In the genomic region with DNA sequence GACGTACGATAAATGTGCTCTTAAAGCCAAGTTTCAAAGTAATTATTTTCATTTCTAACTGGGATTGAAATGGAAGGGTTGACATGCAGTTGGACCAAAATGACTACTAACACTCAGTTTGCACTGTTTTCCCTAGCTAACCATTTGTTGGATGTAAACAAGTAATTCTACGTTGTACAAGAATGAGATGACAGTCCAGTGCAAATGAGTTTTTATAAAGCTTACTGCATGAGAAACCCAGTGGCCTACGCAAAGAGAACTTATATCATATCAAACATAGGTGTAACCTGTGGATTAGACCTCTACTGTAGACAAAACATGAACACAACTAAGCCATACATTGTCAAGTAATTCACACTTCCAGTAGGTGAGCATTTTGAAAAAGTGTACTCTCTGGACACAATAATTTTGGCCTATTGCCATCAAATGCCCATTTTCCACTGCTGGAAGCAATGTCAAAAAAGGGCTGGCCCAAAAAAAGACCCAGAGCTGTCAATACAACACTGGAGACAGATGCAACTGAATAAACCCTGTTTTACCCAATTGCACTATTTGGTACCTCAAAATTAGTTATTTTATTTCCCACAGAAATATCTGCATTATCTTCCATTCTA, we compare ENCODE assay signal across 1 cellular context.
TF ChIP-seq lines count a peak whose summit lies in the region.

No MANE protein-coding gene starts in this region.

TF ChIP-seq in HepG2, 621 proteins besides CTCF, POLR2A, EP300 and RAD21 (continued from another document):
- TF ChIP-seq ZNF18 (CRISPR knock-in tag; IDR thresholded peaks at IDR 0.05; ENCODE audit: insufficient replicate concordance), result no peak
- no peak for TF ChIP-seq SP2 (CRISPR knock-in tag; IDR thresholded peaks at IDR 0.05)
- TF ChIP-seq ZKSCAN5 (CRISPR knock-in tag; IDR thresholded peaks at IDR 0.05), result no peak
- no peak for TF ChIP-seq ZNF17 (CRISPR knock-in tag; IDR thresholded peaks at IDR 0.05)
- TF ChIP-seq, protein P1, sequence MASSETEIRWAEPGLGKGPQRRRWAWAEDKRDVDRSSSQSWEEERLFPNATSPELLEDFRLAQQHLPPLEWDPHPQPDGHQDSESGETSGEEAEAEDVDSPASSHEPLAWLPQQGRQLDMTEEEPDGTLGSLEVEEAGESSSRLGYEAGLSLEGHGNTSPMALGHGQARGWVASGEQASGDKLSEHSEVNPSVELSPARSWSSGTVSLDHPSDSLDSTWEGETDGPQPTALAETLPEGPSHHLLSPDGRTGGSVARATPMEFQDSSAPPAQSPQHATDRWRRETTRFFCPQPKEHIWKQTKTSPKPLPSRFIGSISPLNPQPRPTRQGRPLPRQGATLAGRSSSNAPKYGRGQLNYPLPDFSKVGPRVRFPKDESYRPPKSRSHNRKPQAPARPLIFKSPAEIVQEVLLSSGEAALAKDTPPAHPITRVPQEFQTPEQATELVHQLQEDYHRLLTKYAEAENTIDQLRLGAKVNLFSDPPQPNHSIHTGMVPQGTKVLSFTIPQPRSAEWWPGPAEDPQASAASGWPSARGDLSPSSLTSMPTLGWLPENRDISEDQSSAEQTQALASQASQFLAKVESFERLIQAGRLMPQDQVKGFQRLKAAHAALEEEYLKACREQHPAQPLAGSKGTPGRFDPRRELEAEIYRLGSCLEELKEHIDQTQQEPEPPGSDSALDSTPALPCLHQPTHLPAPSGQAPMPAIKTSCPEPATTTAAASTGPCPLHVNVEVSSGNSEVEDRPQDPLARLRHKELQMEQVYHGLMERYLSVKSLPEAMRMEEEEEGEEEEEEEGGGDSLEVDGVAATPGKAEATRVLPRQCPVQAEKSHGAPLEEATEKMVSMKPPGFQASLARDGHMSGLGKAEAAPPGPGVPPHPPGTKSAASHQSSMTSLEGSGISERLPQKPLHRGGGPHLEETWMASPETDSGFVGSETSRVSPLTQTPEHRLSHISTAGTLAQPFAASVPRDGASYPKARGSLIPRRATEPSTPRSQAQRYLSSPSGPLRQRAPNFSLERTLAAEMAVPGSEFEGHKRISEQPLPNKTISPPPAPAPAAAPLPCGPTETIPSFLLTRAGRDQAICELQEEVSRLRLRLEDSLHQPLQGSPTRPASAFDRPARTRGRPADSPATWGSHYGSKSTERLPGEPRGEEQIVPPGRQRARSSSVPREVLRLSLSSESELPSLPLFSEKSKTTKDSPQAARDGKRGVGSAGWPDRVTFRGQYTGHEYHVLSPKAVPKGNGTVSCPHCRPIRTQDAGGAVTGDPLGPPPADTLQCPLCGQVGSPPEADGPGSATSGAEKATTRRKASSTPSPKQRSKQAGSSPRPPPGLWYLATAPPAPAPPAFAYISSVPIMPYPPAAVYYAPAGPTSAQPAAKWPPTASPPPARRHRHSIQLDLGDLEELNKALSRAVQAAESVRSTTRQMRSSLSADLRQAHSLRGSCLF (CRISPR knock-in tag; IDR thresholded peaks at IDR 0.05; ENCODE audit: borderline replicate concordance), result peak; percentile 74; the same call in 1 of the 2 replicates
- TF ChIP-seq FOXP4 (CRISPR knock-in tag; IDR thresholded peaks at IDR 0.05), result no peak
- TF ChIP-seq ATF7 (IDR thresholded peaks at IDR 0.05), result no peak
- no peak for TF ChIP-seq ATF7 (CRISPR knock-in tag; IDR thresholded peaks at IDR 0.05)
- TF ChIP-seq GABPA (IDR thresholded peaks at IDR 0.05; ENCODE audit: low read depth, low read length), result no peak
- TF ChIP-seq GABPA (CRISPR knock-in tag; IDR thresholded peaks at IDR 0.05; ENCODE audit: low read depth), result peak; percentile 26; the same call in 1 of the 2 replicates
- TF ChIP-seq FOSL2 (CRISPR knock-in tag; IDR thresholded peaks at IDR 0.05), result no peak
- TF ChIP-seq RFX3 (CRISPR knock-in tag; IDR thresholded peaks at IDR 0.05), result 0 out of 2 replicates have a peak, but pooled peaks have one; percentile 8
- TF ChIP-seq DNMT3B (CRISPR knock-in tag; conservative IDR thresholded peaks at IDR 0.05), result 0 out of 2 replicates have a peak, but pooled peaks have one; percentile 15
- TF ChIP-seq POLR2G (IDR thresholded peaks at IDR 0.05; ENCODE audit: low read depth, low read length), result peak; percentile 68
